Comparison of ENCODE assay signal across 18 cellular contexts in the genomic region with DNA sequence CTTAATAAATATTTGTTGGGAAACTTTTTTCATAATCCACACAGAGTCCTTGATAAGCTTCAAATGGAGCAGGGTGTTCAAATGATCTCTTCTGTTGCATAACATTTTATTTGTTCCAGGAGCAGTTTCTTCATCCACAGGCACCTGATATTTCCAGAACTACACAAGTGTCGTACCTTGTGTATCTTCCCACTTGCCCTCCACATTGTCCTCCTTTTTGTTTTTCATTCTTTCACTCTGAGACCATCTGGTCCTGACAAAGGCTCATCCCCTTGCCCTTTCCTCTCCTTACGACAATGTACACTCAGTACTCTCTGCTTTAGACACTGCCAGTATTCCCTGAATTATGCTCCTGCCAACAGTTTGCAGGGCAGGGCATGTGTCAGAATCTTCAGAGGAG.
"Had no signal": no experiment of that assay in that cellular context is flagged by ENCODE, and none has a peak within 500 bp of the region (broad histone marks: within the 10 kb centered on the region; RNA-seq: fewer than 3 reads in every experiment).

No MANE protein-coding gene starts in this region.

- H3K27ac ChIP-seq: ascending aorta, body of pancreas, Peyer's patch had no signal

- FAIRE-seq: bronchial epithelial cell had no signal

- H3K9me3 ChIP-seq: ascending aorta, body of pancreas, Peyer's patch had no signal

- ATAC-seq: activated CD4-positive, CD25-positive, alpha-beta regulatory T cell treated with anti-CD3 and anti-CD28 coated beads, Interleukin-2, amount 50 U/mL, for 24 hours; activated CD8-positive, alpha-beta T cell treated with anti-CD3 and anti-CD28 coated beads, Interleukin-2, amount 10 ng/mL, durations not matched to agents 7 days and 5 days had no signal

- H3K27me3 ChIP-seq: ascending aorta, body of pancreas, Peyer's patch had no signal

- DNase-seq: activated CD4-positive, alpha-beta T cell treated with anti-CD3 and anti-CD28 coated beads for 4 hours; activated CD8-positive, alpha-beta memory T cell treated with anti-CD3 and anti-CD28 coated beads, Interleukin-2, amount 50 U/mL, for 48 hours; activated CD8-positive, alpha-beta T cell treated with anti-CD3 and anti-CD28 coated beads, Interleukin-2, amount 10 ng/mL, durations not matched to agents 7 days and 5 days; activated T-cell treated with anti-CD3 and anti-CD28 coated beads, Interleukin-2, amount 50 U/mL, for 1 hour; amniotic stem cell; body of pancreas; MM.1S; NCI-H1105; NCI-H1436; NCI-H187; NCI-H2081; NCI-H446; NCI-H524; Peyer's patch; SHP77 treated with DMSO at 0.1 percent for 48 hours had no signal

- H3K36me3 ChIP-seq: ascending aorta, Peyer's patch had no signal

- H3K4me3 ChIP-seq: ascending aorta, body of pancreas, Peyer's patch had no signal
